In genomic region chr18:4582677-4583076, GRCh38 we compare ENCODE assay signal across 40 cellular contexts.
"Had no signal": no experiment of that assay in that cellular context is flagged by ENCODE, and none has a peak within 500 bp of the region (broad histone marks: within the 10 kb centered on the region; RNA-seq: fewer than 3 reads in every experiment).

No MANE protein-coding gene starts in this region.

- H3K4me3 ChIP-seq: adrenal gland, ascending aorta, body of pancreas, breast epithelium, cardiac muscle cell had no signal

- H3K4me1 ChIP-seq: adrenal gland, ascending aorta, body of pancreas, breast epithelium had no signal

- H3K9me3 ChIP-seq: adrenal gland, body of pancreas had no signal

- H3K27ac ChIP-seq: adrenal gland, ascending aorta, body of pancreas, brain microvascular endothelial cell, breast epithelium, cardiac muscle cell had no signal

- H3K36me3 ChIP-seq: adrenal gland, ascending aorta, brain microvascular endothelial cell, breast epithelium, cardiac muscle cell had no signal

- H3K36me3 Mint-ChIP-seq: activated naive CD4-positive, alpha-beta T cell treated with anti-CD3 and anti-CD28 coated beads, Interleukin-2, amount 10 ng/mL, durations not matched to agents 7 days and 5 days; activated naive CD4-positive, alpha-beta T cell treated with anti-CD3 and anti-CD28 coated beads, Interleukin-2, amount 50 U/mL, for 24 hours; activated naive CD8-positive, alpha-beta T cell; activated naive CD8-positive, alpha-beta T cell treated with anti-CD3 and anti-CD28 coated beads for 36 hours; activated naive CD8-positive, alpha-beta T cell treated with anti-CD3 and anti-CD28 coated beads, Interleukin-2, amount 10 ng/mL, durations not matched to agents 7 days and 5 days; brain had no signal

- H3K27me3 Mint-ChIP-seq: activated naive CD4-positive, alpha-beta T cell treated with anti-CD3 and anti-CD28 coated beads, Interleukin-2, amount 10 ng/mL, durations not matched to agents 7 days and 5 days; activated naive CD4-positive, alpha-beta T cell treated with anti-CD3 and anti-CD28 coated beads, Interleukin-2, amount 50 U/mL, for 24 hours; activated naive CD8-positive, alpha-beta T cell; activated naive CD8-positive, alpha-beta T cell treated with anti-CD3 and anti-CD28 coated beads for 36 hours; activated naive CD8-positive, alpha-beta T cell treated with anti-CD3 and anti-CD28 coated beads, Interleukin-2, amount 10 ng/mL, durations not matched to agents 7 days and 5 days; activated naive CD8-positive, alpha-beta T cell treated with anti-CD3 and anti-CD28 coated beads, Interleukin-2, amount 50 U/mL, for 24 hours; activated T-cell treated with anti-CD3 and anti-CD28 coated beads, Interleukin-2, amount 50 U/mL, for 24 hours; activated T-helper 17 cell treated with anti-CD3 and anti-CD28 coated beads, Interleukin-2, amount 50 U/mL, for 72 hours; central memory CD8-positive, alpha-beta T cell had no signal

- FAIRE-seq: astrocyte, bronchial epithelial cell had no signal

- H3K27me3 ChIP-seq: adrenal gland, ascending aorta, body of pancreas, brain microvascular endothelial cell, breast epithelium, cardiac muscle cell had no signal

- H3K4me1 Mint-ChIP-seq: activated naive CD4-positive, alpha-beta T cell treated with anti-CD3 and anti-CD28 coated beads, Interleukin-2, amount 10 ng/mL, durations not matched to agents 7 days and 5 days; activated naive CD4-positive, alpha-beta T cell treated with anti-CD3 and anti-CD28 coated beads, Interleukin-2, amount 50 U/mL, for 24 hours; activated naive CD8-positive, alpha-beta T cell treated with anti-CD3 and anti-CD28 coated beads for 36 hours; activated naive CD8-positive, alpha-beta T cell treated with anti-CD3 and anti-CD28 coated beads, Interleukin-2, amount 10 ng/mL, durations not matched to agents 7 days and 5 days; activated naive CD8-positive, alpha-beta T cell treated with anti-CD3 and anti-CD28 coated beads, Interleukin-2, amount 50 U/mL, for 24 hours; activated T-helper 17 cell treated with anti-CD3 and anti-CD28 coated beads, Interleukin-2, amount 50 U/mL, for 72 hours; central memory CD8-positive, alpha-beta T cell had no signal

- ATAC-seq: activated naive CD4-positive, alpha-beta T cell treated with anti-CD3 and anti-CD28 coated beads, Interleukin-2, amount 50 U/mL, for 72 hours; activated naive CD8-positive, alpha-beta T cell treated with anti-CD3 and anti-CD28 coated beads, Interleukin-2, amount 50 U/mL, for 24 hours; activated T-cell treated with anti-CD3 and anti-CD28 coated beads, Interleukin-2, amount 50 U/mL, for 4 hours; activated T-cell treated with anti-CD3 and anti-CD28 coated beads, Interleukin-2, amount 50 U/mL, for 72 hours; activated T-helper 17 cell treated with anti-CD3 and anti-CD28 coated beads, Interleukin-2, amount 50 U/mL, for 72 hours; body of pancreas had no signal

- DNase-seq: activated effector memory CD4-positive, alpha-beta T cell treated with anti-CD3 and anti-CD28 coated beads, Interleukin-2, amount 50 U/mL, for 16 hours; activated effector memory CD4-positive, alpha-beta T cell treated with Interleukin-2 at 50 U/mL for 16 hours; activated gamma-delta T cell; activated gamma-delta T cell treated with Interleukin-2 at 50 U/mL for 16 hours; activated naive CD4-positive, alpha-beta T cell; activated naive CD4-positive, alpha-beta T cell treated with anti-CD3 and anti-CD28 coated beads for 36 hours; activated naive CD4-positive, alpha-beta T cell treated with anti-CD3 and anti-CD28 coated beads, Interleukin-2, amount 10 ng/mL, durations not matched to agents 7 days and 5 days; activated naive CD4-positive, alpha-beta T cell treated with anti-CD3 and anti-CD28 coated beads, Interleukin-2, amount 50 U/mL, for 16 hours; activated naive CD4-positive, alpha-beta T cell treated with Interleukin-2 at 50 U/mL for 16 hours; activated naive CD8-positive, alpha-beta T cell treated with anti-CD3 and anti-CD28 coated beads for 36 hours; activated naive CD8-positive, alpha-beta T cell treated with anti-CD3 and anti-CD28 coated beads, Interleukin-2, amount 10 ng/mL, durations not matched to agents 7 days and 5 days; activated naive CD8-positive, alpha-beta T cell treated with anti-CD3 and anti-CD28 coated beads, Interleukin-2, amount 50 U/mL, for 24 hours; activated T-cell treated with anti-CD3 and anti-CD28 coated beads, Interleukin-2, amount 50 U/mL, for 1 hour; activated T-cell treated with anti-CD3 and anti-CD28 coated beads, Interleukin-2, amount 50 U/mL, for 24 hours; activated T-cell treated with anti-CD3 and anti-CD28 coated beads, Interleukin-2, amount 50 U/mL, for 4 hours; activated T-cell treated with anti-CD3 and anti-CD28 coated beads, Interleukin-2, amount 50 U/mL, for 48 hours; activated T-cell treated with anti-CD3 and anti-CD28 coated beads, Interleukin-2, amount 50 U/mL, for 72 hours; adrenal gland; amniotic stem cell; amygdala; anterior cingulate cortex; aorta; body of pancreas; brain microvascular endothelial cell; caudate nucleus; central memory CD4-positive, alpha-beta T cell; cerebellar nuclear complex had no signal

- H3K4me3 Mint-ChIP-seq: activated naive CD4-positive, alpha-beta T cell treated with anti-CD3 and anti-CD28 coated beads for 36 hours; activated naive CD4-positive, alpha-beta T cell treated with anti-CD3 and anti-CD28 coated beads, Interleukin-2, amount 10 ng/mL, durations not matched to agents 7 days and 5 days; activated naive CD4-positive, alpha-beta T cell treated with anti-CD3 and anti-CD28 coated beads, Interleukin-2, amount 50 U/mL, for 24 hours; activated naive CD8-positive, alpha-beta T cell; activated naive CD8-positive, alpha-beta T cell treated with anti-CD3 and anti-CD28 coated beads for 36 hours; activated naive CD8-positive, alpha-beta T cell treated with anti-CD3 and anti-CD28 coated beads, Interleukin-2, amount 10 ng/mL, durations not matched to agents 7 days and 5 days; activated naive CD8-positive, alpha-beta T cell treated with anti-CD3 and anti-CD28 coated beads, Interleukin-2, amount 50 U/mL, for 24 hours; activated T-cell treated with anti-CD3 and anti-CD28 coated beads, Interleukin-2, amount 50 U/mL, for 24 hours; activated T-cell treated with anti-CD3 and anti-CD28 coated beads, Interleukin-2, amount 50 U/mL, for 4 hours; activated T-cell treated with anti-CD3 and anti-CD28 coated beads, Interleukin-2, amount 50 U/mL, for 72 hours; activated T-helper 1 cell treated with anti-CD3 and anti-CD28 coated beads, Interleukin-12 subunit alpha, Interleukin-12 subunit beta, Interleukin-2, Interleukin-4 antibody, amounts not matched to agents 30 ng/mL and 10 ng/mL and 1 ng/mL, durations not matched to agents 14 hours and 24 hours and 36 hours; activated T-helper 17 cell treated with anti-CD3 and anti-CD28 coated beads, Interleukin-2, amount 50 U/mL, for 72 hours; brain; central memory CD8-positive, alpha-beta T cell had no signal

- H3K27ac Mint-ChIP-seq: activated naive CD4-positive, alpha-beta T cell treated with anti-CD3 and anti-CD28 coated beads for 36 hours; activated naive CD4-positive, alpha-beta T cell treated with anti-CD3 and anti-CD28 coated beads, Interleukin-2, amount 10 ng/mL, durations not matched to agents 7 days and 5 days; activated naive CD4-positive, alpha-beta T cell treated with anti-CD3 and anti-CD28 coated beads, Interleukin-2, amount 50 U/mL, for 24 hours; activated naive CD4-positive, alpha-beta T cell treated with anti-CD3 and anti-CD28 coated beads, Interleukin-2, amount 50 U/mL, for 72 hours; activated naive CD8-positive, alpha-beta T cell; activated naive CD8-positive, alpha-beta T cell treated with anti-CD3 and anti-CD28 coated beads for 36 hours; activated naive CD8-positive, alpha-beta T cell treated with anti-CD3 and anti-CD28 coated beads, Interleukin-2, amount 10 ng/mL, durations not matched to agents 7 days and 5 days; activated naive CD8-positive, alpha-beta T cell treated with anti-CD3 and anti-CD28 coated beads, Interleukin-2, amount 50 U/mL, for 24 hours; activated T-cell treated with anti-CD3 and anti-CD28 coated beads, Interleukin-2, amount 50 U/mL, for 24 hours; activated T-cell treated with anti-CD3 and anti-CD28 coated beads, Interleukin-2, amount 50 U/mL, for 72 hours; activated T-helper 1 cell treated with anti-CD3 and anti-CD28 coated beads, Interleukin-12 subunit alpha, Interleukin-12 subunit beta, Interleukin-2, Interleukin-4 antibody, amounts not matched to agents 30 ng/mL and 10 ng/mL and 1 ng/mL, durations not matched to agents 14 hours and 24 hours and 36 hours; activated T-helper 17 cell treated with anti-CD3 and anti-CD28 coated beads, Interleukin-2, amount 50 U/mL, for 72 hours; activated T-helper 2 cell treated with anti-CD3 and anti-CD28 coated beads, Interferon-gamma antibody, Interleukin-2, Interleukin-4, amounts not matched to agents 10 μg/mL and 5 μg/mL and 100 μg/mL, durations not matched to agents 14 hours and 24 hours and 36 hours had no signal
